Comparison of ENCODE assay signal across 19 cellular contexts in genomic region chr3:192577271-192577670, GRCh38.
A peak's percentile ranks its signal among the peaks of the same experiment; 100 is the strongest.
DNase-seq lines count a peak whose midpoint lies in the region; ATAC-seq and TF ChIP-seq lines count a peak whose summit lies in the region.
"Had no signal": no experiment of that assay in that cellular context is flagged by ENCODE, and none has a peak within 500 bp of the region (broad histone marks: within the 10 kb centered on the region; RNA-seq: fewer than 3 reads in every experiment).

No MANE protein-coding gene starts in this region.

- no peaks in the 10 kb centered on the region for H3K4me1 ChIP-seq in Karpas-422 (ENCODE audit: low read length)

- H4K20me1 ChIP-seq in Karpas-422 (ENCODE audit: insufficient read depth, low read depth, low read length): no peaks in the 10 kb centered on the region

- no peaks in the 10 kb centered on the region for H3K9me3 ChIP-seq in Karpas-422 (ENCODE audit: low read length)

- H3K4me1 Mint-ChIP-seq in activated CD8-positive, alpha-beta T cell treated with anti-CD3 and anti-CD28 coated beads for 36 hours (ENCODE audit: low read depth): no peaks in the 10 kb centered on the region
- H3K4me1 Mint-ChIP-seq: CD8-positive, alpha-beta memory T cell; H9 had no signal

- CTCF ChIA-PET in activated CD8-positive, alpha-beta T cell treated with anti-CD3 and anti-CD28 coated beads for 36 hours (lab: Charles Lee): no interaction called here

- no peak overlapping the region for H3K27ac ChIP-seq in Karpas-422 (ENCODE audit: low read length)
- H3K27ac ChIP-seq: C4-2B, GM23248 had no signal

- H3K36me3 Mint-ChIP-seq in activated CD8-positive, alpha-beta T cell treated with anti-CD3 and anti-CD28 coated beads for 36 hours (ENCODE audit: low read depth): no peaks in the 10 kb centered on the region
- H3K36me3 Mint-ChIP-seq: CD8-positive, alpha-beta memory T cell had no signal

- intact Hi-C loops in left ventricle myocardium superior (cut with micrococcal nuclease): no loop called here
- intact Hi-C loops in activated CD8-positive, alpha-beta T cell treated with anti-CD3 and anti-CD28 coated beads for 36 hours (cut with micrococcal nuclease): loop anchor here (10.0 kb wide), 1 partner anchor 458 kb away; no protein-coding TSS in a partner anchor

- H3K36me3 ChIP-seq in Karpas-422 (ENCODE audit: insufficient read depth, low read length): no peaks in the 10 kb centered on the region

- no peak overlapping the region for H2AFZ ChIP-seq in Karpas-422 (ENCODE audit: low read length)
- H2AFZ ChIP-seq: GM23248 had no signal

- POLR2A ChIA-PET in activated CD8-positive, alpha-beta T cell treated with anti-CD3 and anti-CD28 coated beads for 36 hours (lab: Charles Lee): no interaction called here

- peaks cover 4% of the 10 kb centered on the region for H3K9me3 Mint-ChIP-seq in activated CD8-positive, alpha-beta T cell treated with anti-CD3 and anti-CD28 coated beads for 36 hours
- H3K9me3 Mint-ChIP-seq: HFFc6 had no signal

- H3K27me3 ChIP-seq in Karpas-422 (ENCODE audit: low read length): no peaks in the 10 kb centered on the region

- ATAC-seq in left ventricle myocardium superior: peak; percentile 86
- no peak for ATAC-seq in activated CD8-positive, alpha-beta T cell treated with anti-CD3 and anti-CD28 coated beads for 36 hours

- TF ChIP-seq CTCF in activated CD8-positive, alpha-beta T cell treated with anti-CD3 and anti-CD28 coated beads for 36 hours (IDR thresholded peaks at IDR 0.05): no peak

- peaks cover under 1% of the 10 kb centered on the region for H3K27me3 Mint-ChIP-seq in activated CD8-positive, alpha-beta T cell treated with anti-CD3 and anti-CD28 coated beads for 36 hours
- H3K27me3 Mint-ChIP-seq: CD8-positive, alpha-beta memory T cell had no signal

- H3K4me2 ChIP-seq in Karpas-422 (ENCODE audit: low read depth, low read length, poor library complexity, severe bottlenecking): no peak overlapping the region

- H3K4me3 Mint-ChIP-seq in activated CD8-positive, alpha-beta T cell treated with anti-CD3 and anti-CD28 coated beads for 36 hours: no peak overlapping the region
- H3K4me3 Mint-ChIP-seq: CD8-positive, alpha-beta memory T cell; H9; HFFc6; T-helper 1 cell treated with Interleukin-12 subunit alpha and Interleukin-12 subunit beta and Interleukin-4 antibody, amounts not matched to agents 30 μg/mL and 1 μg/mL, for 36 hours had no signal

- no peak overlapping the region for H3K4me3 ChIP-seq in Karpas-422 (ENCODE audit: low read length)
- H3K4me3 ChIP-seq: GM23248 had no signal

- H3K9ac ChIP-seq in Karpas-422 (ENCODE audit: low read length): no peak overlapping the region
- H3K9ac ChIP-seq: GM23248 had no signal

- no peaks in the 10 kb centered on the region for H3K9me2 ChIP-seq in Karpas-422 (replicated peaks; ENCODE audit: insufficient read depth, low read length)

- no peaks in the 10 kb centered on the region for H3K79me2 ChIP-seq in Karpas-422 (ENCODE audit: low read length)

- H3K27ac Mint-ChIP-seq in activated CD8-positive, alpha-beta T cell treated with anti-CD3 and anti-CD28 coated beads for 36 hours: no peak overlapping the region
- H3K27ac Mint-ChIP-seq: CD8-positive, alpha-beta memory T cell; H9; HFFc6; T-helper 1 cell treated with Interleukin-12 subunit alpha and Interleukin-12 subunit beta and Interleukin-4 antibody, amounts not matched to agents 30 μg/mL and 1 μg/mL, for 36 hours had no signal

- DNase-seq in NCI-H2107 treated with DMSO at 0.1 percent for 48 hours (lab: John Stamatoyannopoulos, UW; ENCODE audit: unreplicated experiment) (peak; percentile 12), NCI-H2107 (lab: John Stamatoyannopoulos, UW) (no peak), Karpas-422 (peak; percentile 22), NCI-H2171 (lab: John Stamatoyannopoulos, UW) (peak; percentile 54), left ventricle myocardium superior (no peak), hepatic stellate cell (ENCODE audit: low spot score) (no peak)
- DNase-seq in activated CD8-positive, alpha-beta T cell treated with anti-CD3 and anti-CD28 coated beads for 36 hours: no peak
- DNase-seq: Calu3; CD8-positive, alpha-beta memory T cell; GM23248; H9; HFFc6; MM.1S; NCI-H1048; NCI-H2081 treated with DMSO at 0.1 percent for 48 hours; NCI-H526; SHP77 had no signal

Comparison
In these comparisons a context has a peak if more than half of its experiments do, and no peak if none do; other contexts are left out.
1. DNase-seq: peak in NCI-H2107 treated with DMSO at 0.1 percent for 48 hours (single experiment), Karpas-422 (single experiment) and NCI-H2171 (single experiment); none in NCI-H2107 (single experiment), left ventricle myocardium superior (single experiment), hepatic stellate cell (single experiment) and activated CD8-positive, alpha-beta T cell treated with anti-CD3 and anti-CD28 coated beads for 36 hours (single experiment).